ENCODE assay signal across 7 cellular contexts in genomic region chr1:107781245-107781644, GRCh38.
"Had no signal": no experiment of that assay in that cellular context is flagged by ENCODE, and none has a peak within 500 bp of the region (broad histone marks: within the 10 kb centered on the region; RNA-seq: fewer than 3 reads in every experiment).

No MANE protein-coding gene starts in this region.

- ATAC-seq: GM23338 had no signal

- H3K4me3 ChIP-seq: GM23338 had no signal

- H2AFZ ChIP-seq: GM23338 had no signal

- FAIRE-seq: H1, H54, HTR-8/SVneo had no signal

- DNase-seq: H9, HCEC 1CT, KG1 had no signal

- H3K4me2 ChIP-seq: GM23338 had no signal
